8 cellular contexts compared by ENCODE assay signal in genomic region chr9:33024966-33025571, GRCh38. TPM values are rescaled to one million over a fixed set of nuclear protein-coding genes. Genes with fewer than 3 reads are reported as not detected.
DNase-seq lines count a peak whose midpoint lies in the region; ATAC-seq and TF ChIP-seq lines count a peak whose summit lies in the region.

Gene DNAJA1, plus strand, starts transcription at chr9:33025273. Its CDS starts 1,212 bp downstream, at chr9:33026485.

- ATAC-seq in GM18499 (IDR thresholded peaks at IDR 0.05; ENCODE audit: insufficient read depth, unreplicated experiment) (peak; percentile 83), HG02884 (IDR thresholded peaks at IDR 0.05; ENCODE audit: unreplicated experiment) (peak; percentile 88)

- TF ChIP-seq CTCF in right atrium auricular region (IDR thresholded peaks at IDR 0.05) (no peak), uterus (IDR thresholded peaks at IDR 0.05) (peak in 2 of 4 experiments; percentile 7 to 18)

- H3K27me3 ChIP-seq in right atrium auricular region: no peaks in the 10 kb centered on the region
- no peaks in the 10 kb centered on the region for H3K27me3 ChIP-seq in uterus

- peak within 1 kb of the TSS; percentile 98 to 99 for H3K4me3 ChIP-seq in right atrium auricular region
- H3K4me3 ChIP-seq in uterus: peak within 1 kb of the TSS; percentile 94 to 96

- peak; percentile 78 for DNase-seq in NCI-H1694 treated with DMSO at 0.1 percent for 48 hours (lab: John Stamatoyannopoulos, UW)
- DNase-seq in right atrium auricular region (ENCODE audit: low spot score): peak; percentile 95
- DNase-seq in putamen (ENCODE audit: low spot score): peak; percentile 96
- peak; percentile 91 to 95 for DNase-seq in uterus

- H3K27ac ChIP-seq in angular gyrus (ENCODE audit: low read depth, low read length) (peak within 1 kb of the TSS; percentile 100), right atrium auricular region (peak within 1 kb of the TSS; percentile 100), uterus (peak within 1 kb of the TSS; percentile 99 to 100)

- no peaks in the 10 kb centered on the region for H3K9me3 ChIP-seq in right atrium auricular region
- H3K9me3 ChIP-seq in uterus: no peaks in the 10 kb centered on the region

- TF ChIP-seq POLR2A in uterus (IDR thresholded peaks at IDR 0.05): peak; percentile 98 to 99

- H3K36me3 ChIP-seq in right atrium auricular region (peaks cover 25% of the 10 kb centered on the region), uterus (no peaks in the 10 kb centered on the region)

- intact Hi-C loops in T-helper 2 cell treated with Interferon-gamma antibody and Interleukin-4, amounts not matched to agents 100 ng/mL and 5 ng/mL, for 36 hours (cut with micrococcal nuclease): loop anchor here (1.0 to 10.0 kb wide), 10 partner anchors 24 to 1020 kb away; partner anchors contain the start of genes APTX, B4GALT1, BAG1 and NDUFB6
- intact Hi-C loops in uterus (cut with DNase I; ENCODE audit: low total_unique reads): no loop called here

- peaks cover 0 to 55% of the 10 kb centered on the region in 2 donors for H3K4me1 ChIP-seq in right atrium auricular region
- no peaks in the 10 kb centered on the region for H3K4me1 ChIP-seq in uterus

RNA-seq across cellular contexts. Expression of gene DNAJA1, which starts in this region (rescaled TPM):
- 199 and 212 TPM in 2 replicates for total RNA-seq in T-helper 2 cell treated with Interferon-gamma antibody and Interleukin-4, amounts not matched to agents 100 ng/mL and 5 ng/mL, for 36 hours
- 10 to 100 TPM; 64.4 to 74.9 TPM for total RNA-seq in right atrium auricular region
- 100 to 1,000 TPM in 2 of 4 donors, 10 to 100 TPM in 2; 47.1 to 148 (median 82.1) TPM for total RNA-seq in uterus

Comparison
In these comparisons a context has a peak if more than half of its experiments do, and no peak if none do; other contexts are left out.
1. Peak in every context shown above with its lines: DNase-seq, ATAC-seq, H3K4me3 ChIP-seq and H3K27ac ChIP-seq.